In the genomic region with DNA sequence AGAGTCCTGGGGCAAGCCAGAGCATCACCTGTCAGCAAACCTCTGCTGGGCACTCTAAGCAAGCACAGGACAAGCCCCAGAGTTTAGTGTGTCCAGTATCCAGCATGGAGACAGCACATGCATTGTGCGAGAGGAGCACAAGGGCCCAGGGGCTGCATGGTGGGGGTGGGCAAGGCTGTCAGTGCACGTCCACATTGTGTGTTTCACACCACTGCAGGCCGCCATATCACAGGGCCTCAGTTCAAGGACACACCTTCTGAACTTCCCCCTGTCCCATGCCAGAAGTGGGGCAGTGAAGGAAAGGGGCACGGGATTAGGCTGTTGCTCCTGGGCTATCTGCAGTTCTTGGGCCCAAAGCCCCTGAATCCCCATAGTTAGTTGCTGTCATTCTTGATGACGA, we compare ENCODE assay signal across 1 cellular context.
TF ChIP-seq lines count a peak whose summit lies in the region.

No MANE protein-coding gene starts in this region.

TF ChIP-seq in SK-N-SH, 30 proteins besides CTCF, POLR2A, EP300 and RAD21:
- TF ChIP-seq, protein P1, sequence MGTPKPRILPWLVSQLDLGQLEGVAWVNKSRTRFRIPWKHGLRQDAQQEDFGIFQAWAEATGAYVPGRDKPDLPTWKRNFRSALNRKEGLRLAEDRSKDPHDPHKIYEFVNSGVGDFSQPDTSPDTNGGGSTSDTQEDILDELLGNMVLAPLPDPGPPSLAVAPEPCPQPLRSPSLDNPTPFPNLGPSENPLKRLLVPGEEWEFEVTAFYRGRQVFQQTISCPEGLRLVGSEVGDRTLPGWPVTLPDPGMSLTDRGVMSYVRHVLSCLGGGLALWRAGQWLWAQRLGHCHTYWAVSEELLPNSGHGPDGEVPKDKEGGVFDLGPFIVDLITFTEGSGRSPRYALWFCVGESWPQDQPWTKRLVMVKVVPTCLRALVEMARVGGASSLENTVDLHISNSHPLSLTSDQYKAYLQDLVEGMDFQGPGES (IDR thresholded peaks at IDR 0.05; ENCODE audit: low read depth, low read length), result no peak
- TF ChIP-seq JUND (IDR thresholded peaks at IDR 0.05) (no peak), RCOR1 (IDR thresholded peaks at IDR 0.05; ENCODE audit: low read length) (no peak), FOSL2 (IDR thresholded peaks at IDR 0.05; ENCODE audit: borderline replicate concordance, low read depth) (no peak), TEAD4 (IDR thresholded peaks at IDR 0.05; ENCODE audit: borderline replicate concordance, insufficient read depth) (no peak), MXI1 (IDR thresholded peaks at IDR 0.05; ENCODE audit: low read depth, low read length) (no peak), RFX5 (IDR thresholded peaks at IDR 0.05; ENCODE audit: low read length) (no peak), CHD2 (IDR thresholded peaks at IDR 0.05; ENCODE audit: low read length, partially characterized antibody) (no peak), TCF12 (IDR thresholded peaks at IDR 0.05) (no peak), GATA2 (CRISPR knock-in tag; IDR thresholded peaks at IDR 0.05) (no peak), GABPA (IDR thresholded peaks at IDR 0.05; ENCODE audit: low read depth) (no peak)
- TF ChIP-seq, protein P2, sequence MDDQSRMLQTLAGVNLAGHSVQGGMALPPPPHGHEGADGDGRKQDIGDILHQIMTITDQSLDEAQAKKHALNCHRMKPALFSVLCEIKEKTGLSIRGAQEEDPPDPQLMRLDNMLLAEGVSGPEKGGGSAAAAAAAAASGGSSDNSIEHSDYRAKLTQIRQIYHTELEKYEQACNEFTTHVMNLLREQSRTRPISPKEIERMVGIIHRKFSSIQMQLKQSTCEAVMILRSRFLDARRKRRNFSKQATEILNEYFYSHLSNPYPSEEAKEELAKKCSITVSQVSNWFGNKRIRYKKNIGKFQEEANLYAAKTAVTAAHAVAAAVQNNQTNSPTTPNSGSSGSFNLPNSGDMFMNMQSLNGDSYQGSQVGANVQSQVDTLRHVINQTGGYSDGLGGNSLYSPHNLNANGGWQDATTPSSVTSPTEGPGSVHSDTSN (IDR thresholded peaks at IDR 0.05), result no peak
- TF ChIP-seq, protein P3, sequence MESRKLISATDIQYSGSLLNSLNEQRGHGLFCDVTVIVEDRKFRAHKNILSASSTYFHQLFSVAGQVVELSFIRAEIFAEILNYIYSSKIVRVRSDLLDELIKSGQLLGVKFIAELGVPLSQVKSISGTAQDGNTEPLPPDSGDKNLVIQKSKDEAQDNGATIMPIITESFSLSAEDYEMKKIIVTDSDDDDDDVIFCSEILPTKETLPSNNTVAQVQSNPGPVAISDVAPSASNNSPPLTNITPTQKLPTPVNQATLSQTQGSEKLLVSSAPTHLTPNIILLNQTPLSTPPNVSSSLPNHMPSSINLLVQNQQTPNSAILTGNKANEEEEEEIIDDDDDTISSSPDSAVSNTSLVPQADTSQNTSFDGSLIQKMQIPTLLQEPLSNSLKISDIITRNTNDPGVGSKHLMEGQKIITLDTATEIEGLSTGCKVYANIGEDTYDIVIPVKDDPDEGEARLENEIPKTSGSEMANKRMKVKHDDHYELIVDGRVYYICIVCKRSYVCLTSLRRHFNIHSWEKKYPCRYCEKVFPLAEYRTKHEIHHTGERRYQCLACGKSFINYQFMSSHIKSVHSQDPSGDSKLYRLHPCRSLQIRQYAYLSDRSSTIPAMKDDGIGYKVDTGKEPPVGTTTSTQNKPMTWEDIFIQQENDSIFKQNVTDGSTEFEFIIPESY (IDR thresholded peaks at IDR 0.05; ENCODE audit: borderline replicate concordance, low read depth), result no peak
- TF ChIP-seq, protein P4, sequence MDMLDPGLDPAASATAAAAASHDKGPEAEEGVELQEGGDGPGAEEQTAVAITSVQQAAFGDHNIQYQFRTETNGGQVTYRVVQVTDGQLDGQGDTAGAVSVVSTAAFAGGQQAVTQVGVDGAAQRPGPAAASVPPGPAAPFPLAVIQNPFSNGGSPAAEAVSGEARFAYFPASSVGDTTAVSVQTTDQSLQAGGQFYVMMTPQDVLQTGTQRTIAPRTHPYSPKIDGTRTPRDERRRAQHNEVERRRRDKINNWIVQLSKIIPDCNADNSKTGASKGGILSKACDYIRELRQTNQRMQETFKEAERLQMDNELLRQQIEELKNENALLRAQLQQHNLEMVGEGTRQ (IDR thresholded peaks at IDR 0.05; ENCODE audit: borderline replicate concordance, low read depth, low read length), result no peak
TF ChIP-seq in SK-N-SH: peak in this region for 0.
